In the genomic region with DNA sequence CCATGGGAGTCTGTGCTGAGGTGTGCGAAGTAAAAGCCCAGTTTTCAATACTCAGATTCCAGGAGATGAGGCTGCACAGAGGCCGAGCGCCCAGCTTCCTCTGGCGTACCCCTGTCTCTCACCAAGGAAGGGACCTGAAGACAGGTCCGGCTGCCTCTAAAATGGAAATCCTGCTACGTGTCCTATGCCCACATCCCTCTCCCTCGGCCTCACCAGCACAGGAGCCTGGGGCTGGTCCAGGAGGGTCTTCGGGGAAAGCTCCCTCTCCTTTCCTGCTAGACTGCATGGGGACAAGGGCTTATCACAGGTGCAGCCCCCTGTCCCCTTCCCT, we compare ENCODE assay signal across 8 cellular contexts. TPM values are rescaled to one million over a fixed set of nuclear protein-coding genes. Genes with fewer than 3 reads are reported as not detected.
DNase-seq lines count a peak whose midpoint lies in the region; ATAC-seq and TF ChIP-seq lines count a peak whose summit lies in the region.

No MANE protein-coding gene starts in this region.

- no CpG with 5 or more reads among the region's 8 CpGs for WGBS in H9 (ENCODE audit: extremely low coverage, insufficient read length, low lambda C conversion rate)
- 0 to 17% methylated on average over 2 to 3 of the region's 8 CpGs for WGBS in gastroesophageal sphincter (ENCODE audit: low coverage in 1 of 2), 2 donors
- WGBS in spleen, 5 donors: 0 to 6% (median 5%) methylated on average over 3 to 8 of the region's 8 CpGs

- H3K9me3 ChIP-seq in H9 (ENCODE audit: control insufficient read depth, low read depth, low read length) (no peaks in the 10 kb centered on the region), SK-N-MC (ENCODE audit: low read depth, low read length) (no peaks in the 10 kb centered on the region), gastroesophageal sphincter (no peaks in the 10 kb centered on the region), spleen (no peaks in the 10 kb centered on the region)

- H3K4me3 ChIP-seq in SK-N-MC (peak overlapping the region; percentile 96), gastroesophageal sphincter (peak overlapping the region; percentile 89 to 93), spleen (peak overlapping the region; percentile 66 to 95 (median 90))

- no peak overlapping the region for H3T11ph ChIP-seq in H9 (ENCODE audit: low read length)

- TF ChIP-seq EP300 in gastroesophageal sphincter (IDR thresholded peaks at IDR 0.05): no peak

- H2BK12ac ChIP-seq in H9 (ENCODE audit: insufficient read length, low read depth, low read length): no peak overlapping the region

- H3K27ac Mint-ChIP-seq in H9: peak overlapping the region in 2 of 3 experiments; percentile 31 to 90; a peak in 2 of 7 replicates

- H2AK5ac ChIP-seq in H9 (ENCODE audit: insufficient read length, low read length): no peak overlapping the region

- H3K27me3 Mint-ChIP-seq in H9 (ENCODE audit: low read depth): peaks cover 16% of the 10 kb centered on the region

- H2BK15ac ChIP-seq in H9 (ENCODE audit: low read depth, low read length): no peak overlapping the region

- H4K5ac ChIP-seq in H9 (ENCODE audit: insufficient read length, low read depth, low read length): no peak overlapping the region

- peaks cover 15 to 19% (median 16%) of the 10 kb centered on the region in 3 experiments; a peak in 6 of 7 replicates for H3K36me3 Mint-ChIP-seq in H9 (ENCODE audit: insufficient read depth in 1 of 3, low read depth in 3 of 3)

- H3K36me3 ChIP-seq in SK-N-MC (ENCODE audit: insufficient read depth, low read length) (peaks cover 11% of the 10 kb centered on the region; the same call in 1 of the 2 replicates), gastroesophageal sphincter (peaks cover 0 to 29% of the 10 kb centered on the region in 2 donors), spleen (peaks cover 0 to 27% (median 20%) of the 10 kb centered on the region in 6 donors)

- H4K8ac ChIP-seq in H9 (replicated peaks; ENCODE audit: insufficient read length, low read depth, low read length): no peak overlapping the region

- ATAC-seq in gastroesophageal sphincter (no peak), GM19035 (IDR thresholded peaks at IDR 0.05; ENCODE audit: unreplicated experiment) (no peak)

- DNase-seq in H9 (no peak), SK-N-MC (ENCODE audit: low read depth, low spot score) (no peak), spleen (no peak), NCI-H1436 (lab: John Stamatoyannopoulos, UW) (no peak), NCI-H82 (lab: John Stamatoyannopoulos, UW) (no peak)
- DNase-seq in activated CD4-positive, alpha-beta T cell treated with anti-CD3 and anti-CD28 coated beads for 1 hour: no peak

- H3K23ac ChIP-seq in H9 (ENCODE audit: insufficient read length, low read depth, low read length): no peak overlapping the region

- H2BK120ac ChIP-seq in H9 (ENCODE audit: low read depth, low read length, poor library complexity, severe bottlenecking): no peak overlapping the region

- H3K4me1 ChIP-seq in H9 (ENCODE audit: insufficient read depth, low read length): no peaks in the 10 kb centered on the region
- H3K4me1 ChIP-seq in gastroesophageal sphincter: peaks cover 3 to 38% (median 13%) of the 10 kb centered on the region in 3 donors
- H3K4me1 ChIP-seq in spleen: peaks cover 17 to 59% (median 37%) of the 10 kb centered on the region in 6 donors

- peak overlapping the region; percentile 88 to 95 for H3K4me3 Mint-ChIP-seq in H9

- H3K9ac ChIP-seq in H9 (ENCODE audit: extremely low read depth, insufficient read length, low read length) (peak overlapping the region; percentile 84), SK-N-MC (ENCODE audit: insufficient read length) (peak overlapping the region; percentile 95)

- peak overlapping the region; percentile 1 for H3K56ac ChIP-seq in H9 (ENCODE audit: insufficient read length, low read depth, low read length)

- H3K4ac ChIP-seq in H9 (ENCODE audit: low read depth, low read length): no peak overlapping the region

- H4K20me1 ChIP-seq in H9 (ENCODE audit: control insufficient read depth, insufficient read depth, insufficient read length): no peaks in the 10 kb centered on the region

- H2BK20ac ChIP-seq in H9 (ENCODE audit: low read depth, low read length, poor library complexity, severe bottlenecking): no peak overlapping the region

- TF ChIP-seq POLR2A in gastroesophageal sphincter (IDR thresholded peaks at IDR 0.05) (no peak), spleen (IDR thresholded peaks at IDR 0.05) (no peak)

- intact Hi-C loops in spleen (cut with DNase I; ENCODE audit: low total_unique reads): no loop called here

- H3K14ac ChIP-seq in H9 (ENCODE audit: insufficient read depth, low read length): peak overlapping the region; percentile 92

- peak overlapping the region; percentile 86 for H3K18ac ChIP-seq in H9 (ENCODE audit: insufficient read length, low read depth, low read length)

- H2BK5ac ChIP-seq in H9 (ENCODE audit: insufficient read length, low read length): no peak overlapping the region

- H3K9me3 Mint-ChIP-seq in H9: no peaks in the 10 kb centered on the region

- no peak for TF ChIP-seq CTCF in H9 (conservative IDR thresholded peaks at IDR 0.05)
- TF ChIP-seq CTCF in gastroesophageal sphincter (IDR thresholded peaks at IDR 0.05): no peak
- TF ChIP-seq CTCF in spleen (IDR thresholded peaks at IDR 0.05 in 8 of 11, conservative IDR thresholded peaks at IDR 0.05 in 3 of 11): no peak

- H3K79me2 ChIP-seq in H9 (ENCODE audit: insufficient read depth, low read length): no peaks in the 10 kb centered on the region

- H4K91ac ChIP-seq in H9 (ENCODE audit: insufficient read length, low read depth, low read length): no peak overlapping the region

- H2AFZ ChIP-seq in H9 (ENCODE audit: low read length): no peak overlapping the region

- H3K27ac ChIP-seq in H9 (ENCODE audit: insufficient read length, low read depth, low read length): no peak overlapping the region
- H3K27ac ChIP-seq in SK-N-MC: no peak overlapping the region
- H3K27ac ChIP-seq in gastroesophageal sphincter: peak overlapping the region; percentile 94 to 97 (median 95)
- peak overlapping the region; percentile 84 to 96 (median 89) for H3K27ac ChIP-seq in spleen

- H3K4me1 Mint-ChIP-seq in H9: peaks cover 20 to 22% of the 10 kb centered on the region in 2 experiments

- peaks cover 10% of the 10 kb centered on the region for H3K23me2 ChIP-seq in H9 (ENCODE audit: insufficient read length, low read depth, low read length, poor library complexity, severe bottlenecking)

- peaks cover 3% of the 10 kb centered on the region for H3K79me1 ChIP-seq in H9 (ENCODE audit: insufficient read depth, low read depth, low read length, poor library complexity, severe bottlenecking)

- H3K27me3 ChIP-seq in H9 (ENCODE audit: insufficient read depth, low read length): no peaks in the 10 kb centered on the region
- H3K27me3 ChIP-seq in gastroesophageal sphincter: no peaks in the 10 kb centered on the region
- no peaks in the 10 kb centered on the region for H3K27me3 ChIP-seq in spleen (replicated peaks in 1 of 7)

- peak overlapping the region; percentile 87 for H3K4me2 ChIP-seq in H9 (ENCODE audit: insufficient read depth, insufficient read length, low read length)

RNA-seq across cellular contexts. Expression of a gene that starts 0.4 kb away (rescaled TPM):
- 56.9 and 62.3 TPM in 2 replicates for total RNA-seq in H9 (2021)
- 100 to 1,000 TPM in 2 of 4 donors, 10 to 100 TPM in 2; 50.2 to 394 (median 81.5) TPM for total RNA-seq in gastroesophageal sphincter
- total RNA-seq in spleen: 100 to 1,000 TPM in 1 of 7 donors, 10 to 100 TPM in 6; 32.3 to 103 (median 39.0) TPM
- polyA plus RNA-seq in spleen: 100 to 1,000 TPM in 2 of 3 donors, 10 to 100 TPM in 1; 95.2 to 114 (median 111) TPM

RNA-seq across cellular contexts. Expression of a gene that starts 5.6 kb away (rescaled TPM):
- total RNA-seq in H9 (2021) (31.0 and 31.3 TPM in 2 replicates), gastroesophageal sphincter (10 to 100 TPM; 11.6 to 16.0 (median 14.6) TPM), spleen (10 to 100 TPM in 6 of 7 donors, 1 to 10 TPM in 1; 7.3 to 14.2 (median 11.9) TPM)
- 10 to 100 TPM; 18.7 to 23.4 (median 21.7) TPM for polyA plus RNA-seq in spleen

RNA-seq across cellular contexts. Expression of a gene that starts 26.2 kb away (rescaled TPM):
- total RNA-seq in H9 (2021) (258 and 279 TPM in 2 replicates), gastroesophageal sphincter (100 to 1,000 TPM; 256 to 385 (median 303) TPM), spleen (100 to 1,000 TPM; 302 to 387 (median 338) TPM)
- polyA plus RNA-seq in spleen: 100 to 1,000 TPM; 150 to 282 (median 231) TPM

RNA-seq across cellular contexts. Expression of a gene that starts 31.4 kb away (rescaled TPM):
- 88.2 and 94.3 TPM in 2 replicates for total RNA-seq in H9 (2021)
- total RNA-seq in gastroesophageal sphincter: 100 to 1,000 TPM; 234 to 504 (median 299) TPM
- total RNA-seq in spleen: 100 to 1,000 TPM; 167 to 218 (median 186) TPM
- polyA plus RNA-seq in spleen: 100 to 1,000 TPM; 279 to 499 (median 316) TPM

RNA-seq across cellular contexts. Expression of a gene that starts 41.0 kb away (rescaled TPM):
- 1.4 and 1.6 TPM in 2 replicates for total RNA-seq in H9 (2021)
- total RNA-seq in gastroesophageal sphincter: 1 to 10 TPM; 5.1 to 9.0 (median 7.0) TPM
- total RNA-seq in spleen: 1 to 10 TPM in 6 of 7 donors, under 1 TPM in 1; 0.94 to 3.5 (median 2.4) TPM
- under 1 TPM; 0.35 to 0.96 (median 0.67) TPM for polyA plus RNA-seq in spleen

Comparison
In these comparisons a context has a peak if more than half of its experiments do, and no peak if none do; other contexts are left out.
1. H3K27ac ChIP-seq: peak in gastroesophageal sphincter (4 of 4) and spleen (8 of 8); none in H9 (single experiment) and SK-N-MC (single experiment).
2. Peak in every context shown above with its lines, with median percentiles within 50 percentile points of each other: H3K4me3 ChIP-seq.